16 cellular contexts compared by ENCODE assay signal in the genomic region with DNA sequence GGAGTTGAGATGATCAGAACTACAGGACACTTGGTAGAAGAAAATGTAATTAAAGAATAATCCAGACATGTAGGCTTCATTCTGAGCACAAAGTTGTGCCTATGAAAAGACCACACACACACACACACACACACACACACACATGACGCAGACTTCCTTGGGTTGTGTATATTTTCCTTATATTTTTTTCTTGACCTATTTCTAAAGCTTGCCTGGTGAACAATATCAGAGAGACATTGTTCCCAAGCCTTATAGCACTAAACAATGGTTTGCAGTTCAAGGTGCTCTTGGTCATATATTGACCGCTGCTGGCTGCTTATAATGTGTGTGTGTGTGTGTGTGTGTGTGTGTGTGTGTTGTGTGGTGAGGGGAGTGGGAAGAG.
DNase-seq lines count a peak whose midpoint lies in the region; ATAC-seq and TF ChIP-seq lines count a peak whose summit lies in the region.
"Had no signal": no experiment of that assay in that cellular context is flagged by ENCODE, and none has a peak within 500 bp of the region (broad histone marks: within the 10 kb centered on the region; RNA-seq: fewer than 3 reads in every experiment).

No MANE protein-coding gene starts in this region.

- CTCF ChIA-PET in activated CD4-positive, alpha-beta T cell treated with anti-CD3 and anti-CD28 coated beads for 36 hours (lab: Charles Lee) = interaction anchor here (0.6 to 1.1 kb wide), 3 partner anchors 11 to 719 kb away, joined by 3 read pairs; no protein-coding TSS in a partner anchor

- no peak for ATAC-seq in activated CD4-positive, alpha-beta T cell treated with anti-CD3 and anti-CD28 coated beads for 36 hours
- no peak for ATAC-seq in esophagus mucosa
- ATAC-seq in GM18502 (IDR thresholded peaks at IDR 0.05; ENCODE audit: poor library complexity, unreplicated experiment) = no peak
- ATAC-seq: stimulated activated naive B cell treated with anti-CD40 and anti-IgM and Interleukin-4, amounts not matched to agents 10 μg/mL and 1 μg/mL and 100 μg/mL, for 72 hours had no signal

- H3K4me3 Mint-ChIP-seq in activated CD4-positive, alpha-beta T cell treated with anti-CD3 and anti-CD28 coated beads for 36 hours = no peak overlapping the region
- H3K4me3 Mint-ChIP-seq in activated T-helper 1 cell treated with anti-CD3 and anti-CD28 coated beads, Interleukin-12 subunit alpha, Interleukin-12 subunit beta, Interleukin-2, Interleukin-4 antibody, amounts not matched to agents 30 ng/mL and 10 ng/mL and 1 ng/mL, durations not matched to agents 14 hours and 24 hours and 36 hours = no peak overlapping the region
- no peak overlapping the region for H3K4me3 Mint-ChIP-seq in glutamatergic neuron (ENCODE audit: unreplicated experiment)
- H3K4me3 Mint-ChIP-seq: neural crest cell; stimulated activated naive B cell treated with anti-CD40 and anti-IgM and Interleukin-4, amounts not matched to agents 10 μg/mL and 1 μg/mL and 100 μg/mL, for 72 hours had no signal

- H3K27me3 Mint-ChIP-seq in activated CD4-positive, alpha-beta T cell treated with anti-CD3 and anti-CD28 coated beads for 36 hours = no peaks in the 10 kb centered on the region
- peaks cover 2% of the 10 kb centered on the region for H3K27me3 Mint-ChIP-seq in activated T-helper 1 cell treated with anti-CD3 and anti-CD28 coated beads, Interleukin-12 subunit alpha, Interleukin-12 subunit beta, Interleukin-2, Interleukin-4 antibody, amounts not matched to agents 30 ng/mL and 10 ng/mL and 1 ng/mL, durations not matched to agents 14 hours and 24 hours and 36 hours (ENCODE audit: insufficient read depth)
- peaks cover 6% of the 10 kb centered on the region for H3K27me3 Mint-ChIP-seq in glutamatergic neuron (ENCODE audit: unreplicated experiment)
- H3K27me3 Mint-ChIP-seq: stimulated activated naive B cell treated with anti-CD40 and anti-IgM and Interleukin-4, amounts not matched to agents 10 μg/mL and 1 μg/mL and 100 μg/mL, for 72 hours had no signal

- no peaks in the 10 kb centered on the region for H3K9me3 Mint-ChIP-seq in activated CD4-positive, alpha-beta T cell treated with anti-CD3 and anti-CD28 coated beads for 36 hours (ENCODE audit: low read depth)
- no peaks in the 10 kb centered on the region for H3K9me3 Mint-ChIP-seq in activated T-helper 1 cell treated with anti-CD3 and anti-CD28 coated beads, Interleukin-12 subunit alpha, Interleukin-12 subunit beta, Interleukin-2, Interleukin-4 antibody, amounts not matched to agents 30 ng/mL and 10 ng/mL and 1 ng/mL, durations not matched to agents 14 hours and 24 hours and 36 hours
- peaks cover 4% of the 10 kb centered on the region for H3K9me3 Mint-ChIP-seq in glutamatergic neuron (ENCODE audit: unreplicated experiment)
- H3K9me3 Mint-ChIP-seq: neural crest cell; stimulated activated naive B cell treated with anti-CD40 and anti-IgM and Interleukin-4, amounts not matched to agents 10 μg/mL and 1 μg/mL and 100 μg/mL, for 72 hours had no signal

- POLR2A ChIA-PET in activated CD4-positive, alpha-beta T cell treated with anti-CD3 and anti-CD28 coated beads for 36 hours (lab: Charles Lee) = interaction anchor here (0.6 kb wide), 1 partner anchor 201 kb away, joined by 4 read pairs; no protein-coding TSS in a partner anchor

- H3K27ac Mint-ChIP-seq in activated CD4-positive, alpha-beta T cell treated with anti-CD3 and anti-CD28 coated beads for 36 hours = peak overlapping the region; percentile 68
- peak overlapping the region; percentile 71 for H3K27ac Mint-ChIP-seq in activated T-helper 1 cell treated with anti-CD3 and anti-CD28 coated beads, Interleukin-12 subunit alpha, Interleukin-12 subunit beta, Interleukin-2, Interleukin-4 antibody, amounts not matched to agents 30 ng/mL and 10 ng/mL and 1 ng/mL, durations not matched to agents 14 hours and 24 hours and 36 hours
- H3K27ac Mint-ChIP-seq in glutamatergic neuron (ENCODE audit: unreplicated experiment) = peak overlapping the region; percentile 88
- H3K27ac Mint-ChIP-seq: stimulated activated naive B cell treated with anti-CD40 and anti-IgM and Interleukin-4, amounts not matched to agents 10 μg/mL and 1 μg/mL and 100 μg/mL, for 72 hours had no signal

- TF ChIP-seq CTCF in glutamatergic neuron (IDR thresholded peaks at IDR 0.05; ENCODE audit: partially characterized antibody, unreplicated experiment) = no peak

- peak overlapping the region; percentile 31 for H3K27ac ChIP-seq in temporal lobe (ENCODE audit: low read depth, low read length)
- H3K27ac ChIP-seq: colonic mucosa had no signal

- H3K36me3 Mint-ChIP-seq in activated CD4-positive, alpha-beta T cell treated with anti-CD3 and anti-CD28 coated beads for 36 hours (ENCODE audit: low read depth) = no peaks in the 10 kb centered on the region
- H3K36me3 Mint-ChIP-seq in activated T-helper 1 cell treated with anti-CD3 and anti-CD28 coated beads, Interleukin-12 subunit alpha, Interleukin-12 subunit beta, Interleukin-2, Interleukin-4 antibody, amounts not matched to agents 30 ng/mL and 10 ng/mL and 1 ng/mL, durations not matched to agents 14 hours and 24 hours and 36 hours (ENCODE audit: low read depth) = peaks cover 3% of the 10 kb centered on the region
- H3K36me3 Mint-ChIP-seq in glutamatergic neuron (ENCODE audit: unreplicated experiment) = no peaks in the 10 kb centered on the region
- H3K36me3 Mint-ChIP-seq: stimulated activated naive B cell treated with anti-CD40 and anti-IgM and Interleukin-4, amounts not matched to agents 10 μg/mL and 1 μg/mL and 100 μg/mL, for 72 hours had no signal

- no peak for DNase-seq in activated CD4-positive, alpha-beta T cell treated with anti-CD3 and anti-CD28 coated beads for 36 hours
- DNase-seq in activated CD4-positive, alpha-beta T cell treated with anti-CD3 and anti-CD28 coated beads, Interleukin-2, amount 50 U/mL, for 48 hours = no peak
- DNase-seq in activated T-helper 1 cell treated with anti-CD3 and anti-CD28 coated beads, Interleukin-12 subunit alpha, Interleukin-12 subunit beta, Interleukin-2, Interleukin-4 antibody, amounts not matched to agents 30 ng/mL and 10 ng/mL and 1 ng/mL, durations not matched to agents 14 hours and 24 hours and 36 hours (ENCODE audit: low spot score) = no peak
- no peak for DNase-seq in glutamatergic neuron
- DNase-seq in activated effector memory CD4-positive, alpha-beta T cell treated with Interleukin-2 at 50 U/mL for 16 hours = no peak
- DNase-seq: activated CD4-positive, alpha-beta T cell treated with anti-CD3 and anti-CD28 coated beads for 1 hour; activated T-cell treated with anti-CD3 and anti-CD28 coated beads, Interleukin-2, amount 50 U/mL, for 1 hour; colonic mucosa; NCI-H2081 treated with DMSO at 0.1 percent for 48 hours; NCI-H82; RPMI8226; stimulated activated naive B cell treated with anti-CD40 and anti-IgM and Interleukin-4, amounts not matched to agents 10 μg/mL and 1 μg/mL and 100 μg/mL, for 72 hours had no signal

- peaks cover 18% of the 10 kb centered on the region for H3K4me1 Mint-ChIP-seq in activated CD4-positive, alpha-beta T cell treated with anti-CD3 and anti-CD28 coated beads for 36 hours
- no peaks in the 10 kb centered on the region for H3K4me1 Mint-ChIP-seq in activated T-helper 1 cell treated with anti-CD3 and anti-CD28 coated beads, Interleukin-12 subunit alpha, Interleukin-12 subunit beta, Interleukin-2, Interleukin-4 antibody, amounts not matched to agents 30 ng/mL and 10 ng/mL and 1 ng/mL, durations not matched to agents 14 hours and 24 hours and 36 hours (ENCODE audit: low read depth)
- peaks cover 16% of the 10 kb centered on the region for H3K4me1 Mint-ChIP-seq in glutamatergic neuron (ENCODE audit: low read depth, unreplicated experiment)

- intact Hi-C loops in activated CD4-positive, alpha-beta T cell treated with anti-CD3 and anti-CD28 coated beads for 36 hours (cut with DNase I, micrococcal nuclease) = loop anchor here (5.0 to 10.0 kb wide), 7 partner anchors 218 to 1378 kb away; a partner anchor contains a TSS
- intact Hi-C loops in activated T-helper 1 cell treated with anti-CD3 and anti-CD28 coated beads, Interleukin-12 subunit alpha, Interleukin-12 subunit beta, Interleukin-2, Interleukin-4 antibody, amounts not matched to agents 30 ng/mL and 10 ng/mL and 1 ng/mL, durations not matched to agents 14 hours and 24 hours and 36 hours (cut with micrococcal nuclease) = loop anchor here (5.0 to 10.0 kb wide), 3 partner anchors 813 to 1055 kb away; no protein-coding TSS in a partner anchor
